2 cellular contexts compared by ENCODE assay signal in the genomic region with DNA sequence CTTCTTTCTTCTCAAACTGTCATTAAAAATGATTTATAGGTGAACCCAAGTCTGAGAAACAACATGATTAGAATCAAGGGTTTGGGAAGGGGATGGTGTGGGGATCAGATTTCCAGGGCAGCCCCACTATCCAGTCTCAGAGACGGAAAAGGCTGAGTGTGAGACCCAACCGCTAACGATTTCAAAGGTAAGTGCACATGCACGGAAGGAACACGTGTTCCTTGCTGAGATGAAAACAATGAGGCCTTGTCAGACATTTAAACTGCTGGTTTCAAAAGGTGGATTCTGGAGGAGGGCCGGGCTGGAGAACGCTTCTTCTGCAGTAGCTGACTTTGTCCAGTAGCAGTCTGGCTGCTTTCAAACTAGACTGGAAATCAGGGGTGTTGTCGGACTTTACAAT.
A peak's percentile ranks its signal among the peaks of the same experiment; 100 is the strongest.
TF ChIP-seq lines count a peak whose summit lies in the region.

No MANE protein-coding gene starts in this region.

TF ChIP-seq in HepG2, 621 proteins besides CTCF, POLR2A, EP300 and RAD21 (continues in another document):
- TF ChIP-seq, protein P1, sequence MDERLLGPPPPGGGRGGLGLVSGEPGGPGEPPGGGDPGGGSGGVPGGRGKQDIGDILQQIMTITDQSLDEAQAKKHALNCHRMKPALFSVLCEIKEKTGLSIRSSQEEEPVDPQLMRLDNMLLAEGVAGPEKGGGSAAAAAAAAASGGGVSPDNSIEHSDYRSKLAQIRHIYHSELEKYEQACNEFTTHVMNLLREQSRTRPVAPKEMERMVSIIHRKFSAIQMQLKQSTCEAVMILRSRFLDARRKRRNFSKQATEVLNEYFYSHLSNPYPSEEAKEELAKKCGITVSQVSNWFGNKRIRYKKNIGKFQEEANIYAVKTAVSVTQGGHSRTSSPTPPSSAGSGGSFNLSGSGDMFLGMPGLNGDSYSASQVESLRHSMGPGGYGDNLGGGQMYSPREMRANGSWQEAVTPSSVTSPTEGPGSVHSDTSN (CRISPR knock-in tag; IDR thresholded peaks at IDR 0.05) = no peak
- TF ChIP-seq U2AF2 (IDR thresholded peaks at IDR 0.05; ENCODE audit: low read depth, low read length) = no peak
- TF ChIP-seq, protein P2, sequence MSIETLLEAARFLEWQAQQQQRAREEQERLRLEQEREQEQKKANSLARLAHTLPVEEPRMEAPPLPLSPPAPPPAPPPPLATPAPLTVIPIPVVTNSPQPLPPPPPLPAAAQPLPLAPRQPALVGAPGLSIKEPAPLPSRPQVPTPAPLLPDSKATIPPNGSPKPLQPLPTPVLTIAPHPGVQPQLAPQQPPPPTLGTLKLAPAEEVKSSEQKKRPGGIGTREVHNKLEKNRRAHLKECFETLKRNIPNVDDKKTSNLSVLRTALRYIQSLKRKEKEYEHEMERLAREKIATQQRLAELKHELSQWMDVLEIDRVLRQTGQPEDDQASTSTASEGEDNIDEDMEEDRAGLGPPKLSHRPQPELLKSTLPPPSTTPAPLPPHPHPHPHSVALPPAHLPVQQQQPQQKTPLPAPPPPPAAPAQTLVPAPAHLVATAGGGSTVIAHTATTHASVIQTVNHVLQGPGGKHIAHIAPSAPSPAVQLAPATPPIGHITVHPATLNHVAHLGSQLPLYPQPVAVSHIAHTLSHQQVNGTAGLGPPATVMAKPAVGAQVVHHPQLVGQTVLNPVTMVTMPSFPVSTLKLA (IDR thresholded peaks at IDR 0.05) = peak; percentile 52; the same call in 1 of the 2 replicates
- TF ChIP-seq HMGA1 (CRISPR knock-in tag; conservative IDR thresholded peaks at IDR 0.05) = no peak
- no peak for TF ChIP-seq NR2F2 (IDR thresholded peaks at IDR 0.05; ENCODE audit: borderline replicate concordance, low read depth)
- TF ChIP-seq ZFX (CRISPR knock-in tag; IDR thresholded peaks at IDR 0.05; ENCODE audit: low read depth) = no peak
- TF ChIP-seq, protein P3, sequence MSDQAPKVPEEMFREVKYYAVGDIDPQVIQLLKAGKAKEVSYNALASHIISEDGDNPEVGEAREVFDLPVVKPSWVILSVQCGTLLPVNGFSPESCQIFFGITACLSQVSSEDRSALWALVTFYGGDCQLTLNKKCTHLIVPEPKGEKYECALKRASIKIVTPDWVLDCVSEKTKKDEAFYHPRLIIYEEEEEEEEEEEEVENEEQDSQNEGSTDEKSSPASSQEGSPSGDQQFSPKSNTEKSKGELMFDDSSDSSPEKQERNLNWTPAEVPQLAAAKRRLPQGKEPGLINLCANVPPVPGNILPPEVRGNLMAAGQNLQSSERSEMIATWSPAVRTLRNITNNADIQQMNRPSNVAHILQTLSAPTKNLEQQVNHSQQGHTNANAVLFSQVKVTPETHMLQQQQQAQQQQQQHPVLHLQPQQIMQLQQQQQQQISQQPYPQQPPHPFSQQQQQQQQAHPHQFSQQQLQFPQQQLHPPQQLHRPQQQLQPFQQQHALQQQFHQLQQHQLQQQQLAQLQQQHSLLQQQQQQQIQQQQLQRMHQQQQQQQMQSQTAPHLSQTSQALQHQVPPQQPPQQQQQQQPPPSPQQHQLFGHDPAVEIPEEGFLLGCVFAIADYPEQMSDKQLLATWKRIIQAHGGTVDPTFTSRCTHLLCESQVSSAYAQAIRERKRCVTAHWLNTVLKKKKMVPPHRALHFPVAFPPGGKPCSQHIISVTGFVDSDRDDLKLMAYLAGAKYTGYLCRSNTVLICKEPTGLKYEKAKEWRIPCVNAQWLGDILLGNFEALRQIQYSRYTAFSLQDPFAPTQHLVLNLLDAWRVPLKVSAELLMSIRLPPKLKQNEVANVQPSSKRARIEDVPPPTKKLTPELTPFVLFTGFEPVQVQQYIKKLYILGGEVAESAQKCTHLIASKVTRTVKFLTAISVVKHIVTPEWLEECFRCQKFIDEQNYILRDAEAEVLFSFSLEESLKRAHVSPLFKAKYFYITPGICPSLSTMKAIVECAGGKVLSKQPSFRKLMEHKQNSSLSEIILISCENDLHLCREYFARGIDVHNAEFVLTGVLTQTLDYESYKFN (CRISPR knock-in tag; conservative IDR thresholded peaks at IDR 0.05) = no peak
- TF ChIP-seq, protein P4, sequence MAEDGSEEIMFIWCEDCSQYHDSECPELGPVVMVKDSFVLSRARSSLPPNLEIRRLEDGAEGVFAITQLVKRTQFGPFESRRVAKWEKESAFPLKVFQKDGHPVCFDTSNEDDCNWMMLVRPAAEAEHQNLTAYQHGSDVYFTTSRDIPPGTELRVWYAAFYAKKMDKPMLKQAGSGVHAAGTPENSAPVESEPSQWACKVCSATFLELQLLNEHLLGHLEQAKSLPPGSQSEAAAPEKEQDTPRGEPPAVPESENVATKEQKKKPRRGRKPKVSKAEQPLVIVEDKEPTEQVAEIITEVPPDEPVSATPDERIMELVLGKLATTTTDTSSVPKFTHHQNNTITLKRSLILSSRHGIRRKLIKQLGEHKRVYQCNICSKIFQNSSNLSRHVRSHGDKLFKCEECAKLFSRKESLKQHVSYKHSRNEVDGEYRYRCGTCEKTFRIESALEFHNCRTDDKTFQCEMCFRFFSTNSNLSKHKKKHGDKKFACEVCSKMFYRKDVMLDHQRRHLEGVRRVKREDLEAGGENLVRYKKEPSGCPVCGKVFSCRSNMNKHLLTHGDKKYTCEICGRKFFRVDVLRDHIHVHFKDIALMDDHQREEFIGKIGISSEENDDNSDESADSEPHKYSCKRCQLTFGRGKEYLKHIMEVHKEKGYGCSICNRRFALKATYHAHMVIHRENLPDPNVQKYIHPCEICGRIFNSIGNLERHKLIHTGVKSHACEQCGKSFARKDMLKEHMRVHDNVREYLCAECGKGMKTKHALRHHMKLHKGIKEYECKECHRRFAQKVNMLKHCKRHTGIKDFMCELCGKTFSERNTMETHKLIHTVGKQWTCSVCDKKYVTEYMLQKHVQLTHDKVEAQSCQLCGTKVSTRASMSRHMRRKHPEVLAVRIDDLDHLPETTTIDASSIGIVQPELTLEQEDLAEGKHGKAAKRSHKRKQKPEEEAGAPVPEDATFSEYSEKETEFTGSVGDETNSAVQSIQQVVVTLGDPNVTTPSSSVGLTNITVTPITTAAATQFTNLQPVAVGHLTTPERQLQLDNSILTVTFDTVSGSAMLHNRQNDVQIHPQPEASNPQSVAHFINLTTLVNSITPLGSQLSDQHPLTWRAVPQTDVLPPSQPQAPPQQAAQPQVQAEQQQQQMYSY (CRISPR knock-in tag; IDR thresholded peaks at IDR 0.05) = peak; percentile 32; the same call in 1 of the 2 replicates

TF ChIP-seq in H1, 55 proteins besides CTCF, POLR2A, EP300 and RAD21:
- TF ChIP-seq TAF7 (optimal IDR thresholded peaks at IDR 0.05; ENCODE audit: borderline replicate concordance, low read depth, low read length) = no peak
- no peak for TF ChIP-seq CEBPB (IDR thresholded peaks at IDR 0.05; ENCODE audit: low read depth, low read length)
- no peak for TF ChIP-seq RXRA (IDR thresholded peaks at IDR 0.05; ENCODE audit: insufficient read depth, low read depth, low read length)
- TF ChIP-seq YY1 (IDR thresholded peaks at IDR 0.05; ENCODE audit: low read depth, low read length) = no peak
- no peak for TF ChIP-seq SUZ12 (IDR thresholded peaks at IDR 0.05; ENCODE audit: low read length)
- TF ChIP-seq KDM5A (IDR thresholded peaks at IDR 0.05; ENCODE audit: low read length) = no peak
- TF ChIP-seq, protein P5, sequence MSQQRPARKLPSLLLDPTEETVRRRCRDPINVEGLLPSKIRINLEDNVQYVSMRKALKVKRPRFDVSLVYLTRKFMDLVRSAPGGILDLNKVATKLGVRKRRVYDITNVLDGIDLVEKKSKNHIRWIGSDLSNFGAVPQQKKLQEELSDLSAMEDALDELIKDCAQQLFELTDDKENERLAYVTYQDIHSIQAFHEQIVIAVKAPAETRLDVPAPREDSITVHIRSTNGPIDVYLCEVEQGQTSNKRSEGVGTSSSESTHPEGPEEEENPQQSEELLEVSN (IDR thresholded peaks at IDR 0.05) = no peak
- TF ChIP-seq, protein P6, sequence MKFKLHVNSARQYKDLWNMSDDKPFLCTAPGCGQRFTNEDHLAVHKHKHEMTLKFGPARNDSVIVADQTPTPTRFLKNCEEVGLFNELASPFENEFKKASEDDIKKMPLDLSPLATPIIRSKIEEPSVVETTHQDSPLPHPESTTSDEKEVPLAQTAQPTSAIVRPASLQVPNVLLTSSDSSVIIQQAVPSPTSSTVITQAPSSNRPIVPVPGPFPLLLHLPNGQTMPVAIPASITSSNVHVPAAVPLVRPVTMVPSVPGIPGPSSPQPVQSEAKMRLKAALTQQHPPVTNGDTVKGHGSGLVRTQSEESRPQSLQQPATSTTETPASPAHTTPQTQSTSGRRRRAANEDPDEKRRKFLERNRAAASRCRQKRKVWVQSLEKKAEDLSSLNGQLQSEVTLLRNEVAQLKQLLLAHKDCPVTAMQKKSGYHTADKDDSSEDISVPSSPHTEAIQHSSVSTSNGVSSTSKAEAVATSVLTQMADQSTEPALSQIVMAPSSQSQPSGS (IDR thresholded peaks at IDR 0.05; ENCODE audit: low read length) = no peak
- no peak for TF ChIP-seq SP1 (IDR thresholded peaks at IDR 0.05; ENCODE audit: low read depth, low read length)
- TF ChIP-seq GTF2F1 (IDR thresholded peaks at IDR 0.05; ENCODE audit: borderline replicate concordance, low read depth, low read length) = no peak
TF ChIP-seq in H1: peak in this region for 0.
